ENCODE assay signal across 8 cellular contexts in genomic region chr11:123061403-123062157, GRCh38. TPM values are rescaled to one million over a fixed set of nuclear protein-coding genes. Genes with fewer than 3 reads are reported as not detected.
DNase-seq lines count a peak whose midpoint lies in the region; ATAC-seq and TF ChIP-seq lines count a peak whose summit lies in the region.

TSS of gene HSPA8 (minus strand) at chr11:123062136. CDS start at chr11:123061324, 812 bp downstream.

- H3F3A ChIP-seq in GM23248 (ENCODE audit: insufficient read depth) = peaks cover 86% of the 10 kb centered on the region

- no peaks in the 10 kb centered on the region for H3K27me3 Mint-ChIP-seq in CD8-positive, alpha-beta T cell (ENCODE audit: low read depth)

- DNase-seq in CD8-positive, alpha-beta T cell = peak; percentile 24 to 79 (median 63)
- peak; percentile 86 for DNase-seq in GM23248
- peak; percentile 80 for DNase-seq in NCI-H1105 (lab: John Stamatoyannopoulos, UW)
- DNase-seq in activated CD4-positive, alpha-beta T cell treated with anti-CD3 and anti-CD28 coated beads for 1 hour = peak; percentile 42
- DNase-seq in cerebellum (ENCODE audit: low spot score) = peak; percentile 48
- DNase-seq in left colon = peak; percentile 81 to 85
- DNase-seq in stimulated activated CD4-positive, alpha-beta T cell treated with anti-CD3 and anti-CD28 coated beads, Interleukin-1b, Interleukin-23, amount 100 ng/mL, for 48 hours = peak; percentile 78

- peak within 1 kb of the TSS; percentile 97 for H3K4me3 ChIP-seq in CD8-positive, alpha-beta T cell (ENCODE audit: low read depth, low read length)
- peak within 1 kb of the TSS; percentile 99 for H3K4me3 ChIP-seq in GM23248

- WGBS in GM23248 (ENCODE audit: low coverage in 1 of 2, low lambda C conversion rate in 2 of 2, missing lambda C conversion rate in 2 of 2), 2 experiments = 0 to 1% methylated on average over 45 of the region's 45 CpGs

- no peak for ATAC-seq in CD8-positive, alpha-beta T cell
- peak; percentile 46 for ATAC-seq in left colon
- ATAC-seq in GM21367 (IDR thresholded peaks at IDR 0.05; ENCODE audit: unreplicated experiment) = no peak

- H3K4me3 Mint-ChIP-seq in CD8-positive, alpha-beta T cell = peak within 1 kb of the TSS; percentile 97

- CTCF ChIA-PET in CD8-positive, alpha-beta T cell (lab: Charles Lee) = interaction anchor here (0.7 to 10.5 kb wide), 13 partner anchors 8 to 307 kb away, joined by 3 to 123 read pairs (median 5); no protein-coding TSS in a partner anchor

- intact Hi-C loops in CD8-positive, alpha-beta T cell (cut with DNase I, micrococcal nuclease) = loop anchor here (1.0 to 10.0 kb wide), 9 partner anchors 9 to 1769 kb away; partner anchors contain the start of genes SC5D (in 2 of the 2), ZNF202 (in 2 of the 2) and GRAMD1B (in 1 of the 2)
- intact Hi-C loops in left colon (cut with DNase I, micrococcal nuclease) = no loop called here

- H3K36me3 ChIP-seq in CD8-positive, alpha-beta T cell (ENCODE audit: insufficient read depth, low read length) = peaks cover 47% of the 10 kb centered on the region
- H3K36me3 ChIP-seq in GM23248 (ENCODE audit: low read depth) = peaks cover 45% of the 10 kb centered on the region

- peaks cover 62% of the 10 kb centered on the region for H3K36me3 Mint-ChIP-seq in CD8-positive, alpha-beta T cell

- no peaks in the 10 kb centered on the region for H3K9me3 ChIP-seq in CD8-positive, alpha-beta T cell (ENCODE audit: low read length)
- no peaks in the 10 kb centered on the region for H3K9me3 ChIP-seq in GM23248 (ENCODE audit: low read depth)

- H3K9me2 ChIP-seq in GM23248 (ENCODE audit: insufficient read depth) = no peaks in the 10 kb centered on the region

- in situ Hi-C loops in GM23248 (cut with MboI) = no loop called here

- H3K79me2 ChIP-seq in GM23248 (ENCODE audit: insufficient read depth) = peaks cover 67% of the 10 kb centered on the region

- POLR2A ChIA-PET in CD8-positive, alpha-beta T cell (lab: Charles Lee) = interaction anchor here (0.6 to 9.0 kb wide), 25 partner anchors 9 to 1770 kb away, joined by 3 to 85 read pairs (median 6); partner anchors contain the start of genes CRTAM and JHY

- no peaks in the 10 kb centered on the region for H3K27me3 ChIP-seq in CD8-positive, alpha-beta T cell (ENCODE audit: insufficient read depth, low read length)
- no peaks in the 10 kb centered on the region for H3K27me3 ChIP-seq in GM23248 (replicated peaks; ENCODE audit: insufficient read depth)

- peaks cover 43% of the 10 kb centered on the region for H4K20me1 ChIP-seq in GM23248 (ENCODE audit: insufficient read depth)

- peaks cover 57% of the 10 kb centered on the region for H3K4me1 ChIP-seq in CD8-positive, alpha-beta T cell (ENCODE audit: insufficient read depth, low read length)
- peaks cover 57% of the 10 kb centered on the region for H3K4me1 ChIP-seq in GM23248 (ENCODE audit: insufficient read depth)

- H2AFZ ChIP-seq in GM23248 = peak within 1 kb of the TSS; percentile 75

- no peaks in the 10 kb centered on the region for H3K9me3 Mint-ChIP-seq in CD8-positive, alpha-beta T cell

- peak within 1 kb of the TSS; percentile 87 for H3K27ac ChIP-seq in CD8-positive, alpha-beta T cell (ENCODE audit: low read depth, low read length)
- peak within 1 kb of the TSS; percentile 100 for H3K27ac ChIP-seq in GM23248

- no peak for TF ChIP-seq CTCF in CD8-positive, alpha-beta T cell (IDR thresholded peaks at IDR 0.05)

- peak within 1 kb of the TSS; percentile 97 for H3K27ac Mint-ChIP-seq in CD8-positive, alpha-beta T cell

- H3K9ac ChIP-seq in GM23248 = peak within 1 kb of the TSS; percentile 99

- peak within 1 kb of the TSS; percentile 99 for H3K4me2 ChIP-seq in GM23248 (ENCODE audit: unreplicated experiment)

- peaks cover 71% of the 10 kb centered on the region for H3K4me1 Mint-ChIP-seq in CD8-positive, alpha-beta T cell (ENCODE audit: low read depth)

RNA-seq across cellular contexts. Expression of gene HSPA8, which starts in this region (rescaled TPM):
- total RNA-seq in CD8-positive, alpha-beta T cell = 100 to 1,000 TPM; 748 to 798 TPM
- total RNA-seq in GM23248 (2014; rRNA removed; shearing (Covaris generic)) = 2,043 and 2,414 TPM in 2 replicates
- polyA plus RNA-seq in GM23248 (2016; fragmentation: Nextera tagmentation; extraction: Ambion mirVana) = 708 and 741 TPM in 2 replicates
- 1,803 TPM for total RNA-seq in cerebellum
- 100 to 1,000 TPM; 553 to 705 TPM for total RNA-seq in left colon

Comparison
In these comparisons a context has a peak if more than half of its experiments do, and no peak if none do; other contexts are left out.
1. intact Hi-C loops: an anchor here in CD8-positive, alpha-beta T cell (1.0 to 10.0 kb wide); none called in left colon.